Comparison of ENCODE assay signal across 1 cellular context in the genomic region with DNA sequence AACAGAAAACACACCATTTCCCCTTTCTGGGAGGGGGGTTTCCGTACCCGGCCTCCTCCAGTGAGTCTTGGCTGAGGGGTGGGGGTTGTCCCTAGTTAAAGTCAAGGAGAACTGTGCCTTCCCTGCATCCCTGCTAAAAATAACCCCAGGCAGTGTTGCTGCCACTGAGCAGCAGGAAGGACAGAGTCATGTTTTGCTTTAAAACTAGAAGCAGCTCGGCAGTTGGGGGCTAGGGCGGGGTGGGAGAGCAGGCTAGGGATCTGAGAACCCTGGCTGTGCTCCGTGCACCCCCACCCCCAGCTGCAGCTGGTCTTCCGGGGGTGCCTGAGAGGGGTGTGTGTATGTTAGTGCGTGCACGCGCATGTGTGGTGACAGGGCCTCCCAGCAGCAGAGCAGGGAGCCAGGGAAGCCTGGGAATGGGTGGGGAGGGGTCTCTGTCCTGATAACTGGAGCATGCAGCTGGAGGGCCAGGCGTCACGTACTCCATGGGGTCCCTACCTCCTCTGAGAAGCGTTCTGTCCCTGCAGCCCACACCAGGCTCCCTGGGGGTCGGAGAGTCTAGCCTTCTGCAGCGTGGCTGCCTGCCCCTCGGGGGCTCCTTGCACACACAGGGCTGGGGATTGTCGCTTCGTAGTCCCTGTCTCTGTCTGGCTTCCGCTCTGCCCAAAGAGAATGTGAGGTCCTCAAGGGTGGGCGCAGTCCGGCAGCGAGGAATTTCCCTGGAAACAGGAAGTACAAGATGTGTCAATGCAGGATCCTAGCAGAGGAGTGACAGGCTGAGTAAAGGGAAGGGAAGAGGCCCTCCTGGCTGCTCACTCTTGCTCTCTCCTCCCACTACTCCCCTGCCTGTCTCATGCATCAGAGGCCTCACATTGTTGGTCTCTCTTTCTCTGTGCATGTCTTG.
TF ChIP-seq lines count a peak whose summit lies in the region.

No MANE protein-coding gene starts in this region.

TF ChIP-seq in IMR-90, 13 proteins besides CTCF, POLR2A, EP300 and RAD21 (continued from another document):
- TF ChIP-seq USF2 (IDR thresholded peaks at IDR 0.05; ENCODE audit: low read depth, low read length): no peak
- no peak for TF ChIP-seq RCOR1 (IDR thresholded peaks at IDR 0.05; ENCODE audit: insufficient replicate concordance, low read length)
- no peak for TF ChIP-seq CHD1 (IDR thresholded peaks at IDR 0.05; ENCODE audit: low read depth, low read length)
